ENCODE assay signal across 24 cellular contexts in the genomic region with DNA sequence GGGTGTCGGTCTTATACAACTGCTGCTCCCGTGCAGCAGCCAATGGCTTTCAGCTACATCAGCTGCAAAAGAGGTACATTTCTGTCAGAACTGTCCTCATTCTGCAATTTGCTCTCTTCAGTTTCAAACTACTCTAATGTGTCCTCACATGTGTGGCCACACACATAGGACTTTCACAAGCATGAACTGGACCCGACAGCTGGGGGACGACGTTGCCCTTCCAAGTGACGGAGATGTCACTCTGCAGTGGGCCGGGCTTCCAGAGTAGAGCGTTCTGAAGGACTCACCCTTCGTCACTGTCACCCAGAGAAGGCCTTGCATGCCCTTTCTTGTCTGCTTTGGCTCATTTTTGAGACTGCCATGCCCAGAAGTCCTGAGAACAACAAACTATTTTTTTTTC.
"Had no signal": no experiment of that assay in that cellular context is flagged by ENCODE, and none has a peak within 500 bp of the region (broad histone marks: within the 10 kb centered on the region; RNA-seq: fewer than 3 reads in every experiment).

No MANE protein-coding gene starts in this region.

- H3K4me1 ChIP-seq: colonic mucosa, foreskin keratinocyte, pancreas, right lobe of liver, uterus had no signal

- DNase-seq: colonic mucosa; dermis blood vessel endothelial cell; foreskin keratinocyte; head of caudate nucleus; kidney; left cardiac atrium; left ventricle myocardium superior; mesenchymal stem cell; midbrain; occipital lobe; pancreas; retina; right lobe of liver; stimulated activated CD4-positive, alpha-beta T cell treated with anti-CD3 and anti-CD28 coated beads, Interleukin-4, amount 100 ng/mL, for 1 hour; stimulated activated CD8-positive, alpha-beta memory T cell treated with anti-CD3 and anti-CD28 coated beads, Interleukin-4, amount 100 ng/mL, for 48 hours; stimulated activated naive CD8-positive, alpha-beta T cell treated with anti-CD3 and anti-CD28 coated beads, Interleukin-15, Interleukin-2, amounts not matched to agents 100 U/mL and 50 U/mL, for 24 hours; uterus had no signal

- FAIRE-seq: kidney, pancreas had no signal

- H3K36me3 ChIP-seq: colonic mucosa, neural progenitor cell, pancreas, right lobe of liver, uterus had no signal

- H3K27ac ChIP-seq: colonic mucosa, foreskin keratinocyte, hepatocyte, neural progenitor cell, pancreas, psoas muscle, right lobe of liver, upper lobe of left lung, uterus had no signal

- ATAC-seq: foreskin keratinocyte; left cardiac atrium; left ventricle myocardium superior; natural killer cell treated with Interleukin-12 subunit alpha and Interleukin-12 subunit beta and Interleukin-15 and Interleukin-18, amount 100 ng/mL, for 72 hours; pancreas; right lobe of liver; stimulated activated effector memory CD8-positive, alpha-beta T cell treated with anti-CD3 and anti-CD28 coated beads, Interleukin-12 subunit alpha, Interleukin-12 subunit beta, amount 100 ng/mL, for 72 hours; stimulated activated naive CD8-positive, alpha-beta T cell treated with anti-CD3 and anti-CD28 coated beads, Interleukin-15, Interleukin-2, amounts not matched to agents 100 U/mL and 50 U/mL, for 24 hours had no signal

- H3K27ac Mint-ChIP-seq: natural killer cell treated with Interleukin-12 subunit alpha and Interleukin-12 subunit beta and Interleukin-15 and Interleukin-18, amount 100 ng/mL, for 72 hours; stimulated activated effector memory CD8-positive, alpha-beta T cell treated with anti-CD3 and anti-CD28 coated beads, Interleukin-12 subunit alpha, Interleukin-12 subunit beta, amount 100 ng/mL, for 72 hours had no signal

- H3K9me3 ChIP-seq: colonic mucosa, pancreas, psoas muscle, right lobe of liver, upper lobe of left lung, uterus had no signal

- H3K4me2 ChIP-seq: hepatocyte, neural progenitor cell had no signal

- H3K4me3 ChIP-seq: colonic mucosa, hepatocyte, lung, neural progenitor cell, pancreas, psoas muscle, right lobe of liver, upper lobe of left lung, uterus had no signal

- H3K36me3 Mint-ChIP-seq: natural killer cell treated with Interleukin-12 subunit alpha and Interleukin-12 subunit beta and Interleukin-15 and Interleukin-18, amount 100 ng/mL, for 72 hours; neural progenitor cell; stimulated activated effector memory CD8-positive, alpha-beta T cell treated with anti-CD3 and anti-CD28 coated beads, Interleukin-12 subunit alpha, Interleukin-12 subunit beta, amount 100 ng/mL, for 72 hours had no signal

- H3K79me2 ChIP-seq: hepatocyte had no signal

- H3K4me3 Mint-ChIP-seq: natural killer cell treated with Interleukin-12 subunit alpha and Interleukin-12 subunit beta and Interleukin-15 and Interleukin-18, amount 100 ng/mL, for 72 hours; neural progenitor cell; stimulated activated effector memory CD8-positive, alpha-beta T cell treated with anti-CD3 and anti-CD28 coated beads, Interleukin-12 subunit alpha, Interleukin-12 subunit beta, amount 100 ng/mL, for 72 hours had no signal

- H3K9me3 Mint-ChIP-seq: natural killer cell treated with Interleukin-12 subunit alpha and Interleukin-12 subunit beta and Interleukin-15 and Interleukin-18, amount 100 ng/mL, for 72 hours; neural progenitor cell had no signal

- H2AFZ ChIP-seq: hepatocyte, neural progenitor cell had no signal

- H3K9ac ChIP-seq: neural progenitor cell had no signal

- H3K27me3 ChIP-seq: colonic mucosa, foreskin keratinocyte, hepatocyte, neural progenitor cell, pancreas, right lobe of liver, upper lobe of left lung, uterus had no signal
